Comparison of ENCODE assay signal across 8 cellular contexts in the genomic region with DNA sequence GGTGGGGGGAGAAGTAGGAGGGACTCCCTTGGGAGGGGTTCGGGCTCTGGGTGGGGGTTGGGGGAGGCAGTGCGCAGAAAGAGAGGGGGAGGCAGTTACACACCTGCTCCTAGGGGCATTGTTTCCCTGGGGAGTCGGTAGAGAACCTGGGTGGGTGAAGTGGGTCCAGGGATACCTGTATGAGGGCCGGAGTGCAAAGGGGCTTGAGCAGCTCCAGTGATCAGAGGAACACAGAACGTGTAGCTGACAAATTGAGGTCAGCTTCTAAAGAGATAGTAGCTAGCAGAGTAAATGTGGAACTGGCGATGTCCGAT. TPM values are rescaled to one million over a fixed set of nuclear protein-coding genes. Genes with fewer than 3 reads are reported as not detected.
A peak's percentile ranks its signal among the peaks of the same experiment; 100 is the strongest.
DNase-seq lines count a peak whose midpoint lies in the region; ATAC-seq, FAIRE-seq and TF ChIP-seq lines count a peak whose summit lies in the region.

No MANE protein-coding gene starts in this region.

- no peak overlapping the region for H3K27ac ChIP-seq in brain microvascular endothelial cell
- H3K27ac ChIP-seq in muscle layer of duodenum (ENCODE audit: low read length) = peak overlapping the region; percentile 21

- FAIRE-seq in GM19239 (lab: Jason Lieb, UNC) = no peak

- ATAC-seq in HG03196 (IDR thresholded peaks at IDR 0.05; ENCODE audit: unreplicated experiment) (peak; percentile 12), GM21515 (IDR thresholded peaks at IDR 0.05; ENCODE audit: unreplicated experiment) (no peak), GM21360 (IDR thresholded peaks at IDR 0.05; ENCODE audit: unreplicated experiment) (no peak)

- H3K36me3 ChIP-seq in brain microvascular endothelial cell (replicated peaks) (peaks cover 31% of the 10 kb centered on the region), muscle layer of duodenum (ENCODE audit: control insufficient read depth in 1 of 2, insufficient read depth in 2 of 2, low read length in 2 of 2) (peaks cover 28 to 41% of the 10 kb centered on the region in 2 donors)

- H3K27me3 ChIP-seq in brain microvascular endothelial cell (replicated peaks) (no peaks in the 10 kb centered on the region), muscle layer of duodenum (ENCODE audit: low read depth, low read length) (no peaks in the 10 kb centered on the region)

- H3K9me3 ChIP-seq in muscle layer of duodenum (ENCODE audit: control insufficient read depth in 1 of 2, low read length in 2 of 2) = no peaks in the 10 kb centered on the region

- H3K4me1 ChIP-seq in muscle layer of duodenum (ENCODE audit: control insufficient read depth in 1 of 2, insufficient read depth in 2 of 2, low read length in 2 of 2) = peaks cover 5 to 7% of the 10 kb centered on the region in 2 donors

- DNase-seq in G401 (ENCODE audit: low spot score) (peak; percentile 41), brain microvascular endothelial cell (no peak), occipital lobe (lab: John Stamatoyannopoulos, UW) (no peak), GM19239 (ENCODE audit: insufficient read length, low spot score) (no peak)

- TF ChIP-seq CTCF in brain microvascular endothelial cell (IDR thresholded peaks at IDR 0.05; ENCODE audit: low read depth, low read length, missing control alignments) = no peak

- H3K4me3 ChIP-seq in brain microvascular endothelial cell (ENCODE audit: low read depth, low read length) (peak overlapping the region; percentile 67), muscle layer of duodenum (ENCODE audit: low read depth in 1 of 2, low read length in 2 of 2) (peak overlapping the region; percentile 51 to 71)

- in situ Hi-C loops in G401 (cut with HindIII; ENCODE audit: low sequenced_read_pairs) = no loop called here
- in situ Hi-C loops in brain microvascular endothelial cell (cut with HindIII; ENCODE audit: low pct_ligation_motif_present, low sequenced_read_pairs) = no loop called here

RNA-seq across cellular contexts. Expression of a gene that starts 0.4 kb away (rescaled TPM):
- 39.1 and 68.1 TPM in 2 replicates for total RNA-seq in G401 (2014; rRNA removed; shearing (Covaris generic))
- total RNA-seq in occipital lobe = 49.3 TPM

RNA-seq across cellular contexts. Expression of a gene that starts 18.2 kb away (rescaled TPM):
- not detected in 2 replicates for total RNA-seq in G401 (2014; rRNA removed; shearing (Covaris generic))
- 14.2 TPM for total RNA-seq in occipital lobe

RNA-seq across cellular contexts. Expression of a gene that starts 26.5 kb away (rescaled TPM):
- 59.1 and 93.0 TPM in 2 replicates for total RNA-seq in G401 (2014; rRNA removed; shearing (Covaris generic))
- total RNA-seq in occipital lobe = 11.1 TPM

RNA-seq across cellular contexts. Expression of a gene that starts 28.2 kb away (rescaled TPM):
- 9.2 and 13.1 TPM in 2 replicates for total RNA-seq in G401 (2014; rRNA removed; shearing (Covaris generic))
- total RNA-seq in occipital lobe = 16.2 TPM

Comparison
In these comparisons a context has a peak if more than half of its experiments do, and no peak if none do; other contexts are left out.
1. RNA of a gene that starts 18.2 kb away (total RNA-seq): 14.2 TPM in occipital lobe (single experiment); not detected in G401; every median in the first group is over 10 times any median in the second.